Comparison of ENCODE assay signal across 10 cellular contexts in genomic region chr2:74944987-74945782, GRCh38. TPM values are rescaled to one million over a fixed set of nuclear protein-coding genes. Genes with fewer than 3 reads are reported as not detected.
DNase-seq lines count a peak whose midpoint lies in the region; ATAC-seq and TF ChIP-seq lines count a peak whose summit lies in the region.
"Had no signal": no experiment of that assay in that cellular context is flagged by ENCODE, and none has a peak within 500 bp of the region (broad histone marks: within the 10 kb centered on the region; RNA-seq: fewer than 3 reads in every experiment).

No MANE protein-coding gene starts in this region.

- DNase-seq in GM06990 (ENCODE audit: extremely low read depth, insufficient read length) = peak; percentile 21
- peak; percentile 42 for DNase-seq in SK-MEL-5 (ENCODE audit: low read depth, low spot score)
- no peak for DNase-seq in stimulated activated naive CD4-positive, alpha-beta T cell (lab: John Stamatoyannopoulos, UW)
- no peak for DNase-seq in activated CD4-positive, CD25-positive, alpha-beta regulatory T cell treated with anti-CD3 and anti-CD28 coated beads, Interleukin-2, amount 50 U/mL, for 72 hours
- DNase-seq in OCI-M2 (lab: John Stamatoyannopoulos, UW; ENCODE audit: unreplicated experiment) = no peak
- DNase-seq in activated effector memory CD4-positive, alpha-beta T cell treated with anti-CD3 and anti-CD28 coated beads, Interleukin-2, amount 50 U/mL, for 16 hours = no peak
- DNase-seq: CD4-positive, alpha-beta T cell; spleen had no signal

- no peaks in the 10 kb centered on the region for H3K36me3 ChIP-seq in GM06990 (ENCODE audit: control insufficient read depth, insufficient read depth, low read length)
- H3K36me3 ChIP-seq: spleen had no signal

- TF ChIP-seq CTCF in GM06990 (IDR thresholded peaks at IDR 0.05; ENCODE audit: insufficient read depth, low read length, poor library complexity, severe bottlenecking) = no peak

- no peak overlapping the region for H3K4me3 ChIP-seq in GM06990 (replicated peaks; ENCODE audit: low read depth, low read length)
- H3K4me3 ChIP-seq: spleen had no signal

- peak; percentile 100 for ATAC-seq in GM19463 (IDR thresholded peaks at IDR 0.05; ENCODE audit: unreplicated experiment)
- ATAC-seq in HG03097 (IDR thresholded peaks at IDR 0.05; ENCODE audit: low FRiP score, unreplicated experiment) = peak; percentile 99

- in situ Hi-C loops in SK-MEL-5 (cut with HindIII; ENCODE audit: low pct_unique_long_range_greater_than_20kb, low sequenced_read_pairs) = no loop called here

- no peaks in the 10 kb centered on the region for H3K27me3 ChIP-seq in GM06990 (replicated peaks; ENCODE audit: control insufficient read depth, insufficient read depth, low read length)
- H3K27me3 ChIP-seq: spleen had no signal

RNA-seq across cellular contexts. Expression of gene POLE4, which starts 13.3 kb away (rescaled TPM):
- total RNA-seq in SK-MEL-5 (2014; rRNA removed; shearing (Covaris generic)) = 77.4 and 116 TPM in 2 replicates
- 39.2 and 72.5 TPM in 2 replicates for polyA plus RNA-seq in SK-MEL-5 (2015; cell fraction: cytosol; rRNA removed)
- polyA plus RNA-seq in SK-MEL-5 (2015; cell fraction: nucleus; rRNA removed) = 7.5 and 13.3 TPM in 2 replicates

Comparison
In these comparisons a context has a peak if more than half of its experiments do, and no peak if none do; other contexts are left out.
1. DNase-seq: peak in GM06990 (single experiment) and SK-MEL-5 (single experiment); none in stimulated activated naive CD4-positive, alpha-beta T cell (0 of 6), activated CD4-positive, CD25-positive, alpha-beta regulatory T cell treated with anti-CD3 and anti-CD28 coated beads, Interleukin-2, amount 50 U/mL, for 72 hours (single experiment), OCI-M2 (single experiment) and activated effector memory CD4-positive, alpha-beta T cell treated with anti-CD3 and anti-CD28 coated beads, Interleukin-2, amount 50 U/mL, for 16 hours (single experiment).